In the genomic region with DNA sequence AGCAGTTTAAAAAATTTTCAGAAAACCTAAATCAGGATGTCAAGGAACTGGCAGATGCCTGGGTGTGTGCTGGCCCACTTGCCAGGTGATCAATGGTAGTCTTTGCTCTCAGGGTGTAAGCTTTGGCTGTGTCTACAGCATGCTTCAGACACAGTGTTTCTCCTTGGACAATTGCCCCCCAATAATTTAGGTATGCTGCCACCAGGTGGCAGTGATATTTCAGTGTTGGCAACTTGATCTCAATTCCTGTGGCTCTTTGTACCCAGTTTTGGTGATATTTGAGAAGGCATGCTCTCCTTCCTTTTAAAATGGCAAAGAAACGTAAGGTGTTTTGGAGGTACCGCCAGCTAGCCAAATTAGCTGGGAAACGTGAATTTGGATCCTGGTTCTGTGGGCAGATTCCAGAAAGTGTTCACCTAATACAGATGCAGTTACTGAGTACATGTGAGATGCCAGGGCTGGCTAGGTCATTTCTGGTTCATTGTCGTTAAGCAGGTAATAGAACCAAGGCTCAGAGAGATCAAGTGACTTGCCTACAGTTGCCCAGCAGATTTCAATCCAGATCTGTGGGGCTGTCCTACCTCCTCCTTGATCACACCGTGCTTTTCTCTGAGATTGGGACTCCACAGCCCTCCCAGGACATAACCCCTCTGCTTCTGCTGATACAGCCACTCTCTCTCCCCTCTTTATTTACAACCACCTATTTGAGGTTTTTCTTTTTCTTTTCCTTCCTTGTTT, we compare ENCODE assay signal across 1 cellular context.
TF ChIP-seq lines count a peak whose summit lies in the region.

No MANE protein-coding gene starts in this region.

TF ChIP-seq in endothelial cell of umbilical vein, 7 proteins besides CTCF, POLR2A, EP300 and RAD21:
- TF ChIP-seq MYC (IDR thresholded peaks at IDR 0.05; ENCODE audit: low read depth, low read length) (no peak), GATA2 (IDR thresholded peaks at IDR 0.05; ENCODE audit: insufficient read depth, insufficient read length, low read depth, low read length) (no peak), JUN (IDR thresholded peaks at IDR 0.05; ENCODE audit: borderline replicate concordance, insufficient read depth, insufficient read length, low read depth) (no peak), FOS (IDR thresholded peaks at IDR 0.05; ENCODE audit: borderline replicate concordance, insufficient read depth, low read length) (no peak), POLR2AphosphoS5 (IDR thresholded peaks at IDR 0.05; ENCODE audit: insufficient read depth, low read depth, low read length) (no peak), EZH2 (IDR thresholded peaks at IDR 0.05; ENCODE audit: borderline replicate concordance, low read depth, low read length, severe bottlenecking) (no peak)
- TF ChIP-seq, protein P1, sequence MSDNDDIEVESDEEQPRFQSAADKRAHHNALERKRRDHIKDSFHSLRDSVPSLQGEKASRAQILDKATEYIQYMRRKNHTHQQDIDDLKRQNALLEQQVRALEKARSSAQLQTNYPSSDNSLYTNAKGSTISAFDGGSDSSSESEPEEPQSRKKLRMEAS (IDR thresholded peaks at IDR 0.05; ENCODE audit: insufficient read depth, insufficient read length) = no peak
